16 cellular contexts compared by ENCODE assay signal in genomic region chr19:14168993-14169392, GRCh38. TPM values are rescaled to one million over a fixed set of nuclear protein-coding genes. Genes with fewer than 3 reads are reported as not detected.
DNase-seq lines count a peak whose midpoint lies in the region; ATAC-seq lines count a peak whose summit lies in the region.
"Had no signal": no experiment of that assay in that cellular context is flagged by ENCODE, and none has a peak within 500 bp of the region (broad histone marks: within the 10 kb centered on the region; RNA-seq: fewer than 3 reads in every experiment).

No MANE protein-coding gene starts in this region.

- H3K27me3 ChIP-seq in naive thymus-derived CD4-positive, alpha-beta T cell (ENCODE audit: control insufficient read depth in 2 of 2, insufficient read depth in 2 of 2, low read length in 2 of 2) = no peaks in the 10 kb centered on the region

- peaks cover 0 to 38% (median 0%) of the 10 kb centered on the region in 3 experiments for H3K36me3 ChIP-seq in naive thymus-derived CD4-positive, alpha-beta T cell (ENCODE audit: control insufficient read depth in 2 of 3, insufficient read depth in 3 of 3, low read length in 3 of 3)

- ATAC-seq in T-cell (replicated peaks in 1 of 4) (no peak), GM19023 (IDR thresholded peaks at IDR 0.05; ENCODE audit: unreplicated experiment) (no peak)
- ATAC-seq in naive thymus-derived CD4-positive, alpha-beta T cell = no peak
- ATAC-seq in stimulated activated effector memory CD8-positive, alpha-beta T cell treated with anti-CD3 and anti-CD28 coated beads, Interleukin-12 subunit alpha, Interleukin-12 subunit beta, amount 100 ng/mL, for 72 hours = no peak
- ATAC-seq: HCT116 had no signal

- intact Hi-C loops in naive thymus-derived CD4-positive, alpha-beta T cell (cut with micrococcal nuclease) = no loop called here

- no peaks in the 10 kb centered on the region for H3K9me3 Mint-ChIP-seq in activated naive CD4-positive, alpha-beta T cell treated with anti-CD3 and anti-CD28 coated beads, Interleukin-2, amount 50 U/mL, for 24 hours
- no peaks in the 10 kb centered on the region for H3K9me3 Mint-ChIP-seq in T-cell
- H3K9me3 Mint-ChIP-seq in naive thymus-derived CD4-positive, alpha-beta T cell = peaks cover 0 to 3% (median 0%) of the 10 kb centered on the region in 11 donors
- no peaks in the 10 kb centered on the region for H3K9me3 Mint-ChIP-seq in stimulated activated effector memory CD8-positive, alpha-beta T cell treated with anti-CD3 and anti-CD28 coated beads, Interleukin-12 subunit alpha, Interleukin-12 subunit beta, amount 100 ng/mL, for 72 hours
- H3K9me3 Mint-ChIP-seq: HFFc6 had no signal

- peaks cover 11 to 15% of the 10 kb centered on the region in 2 donors for H3K4me1 ChIP-seq in naive thymus-derived CD4-positive, alpha-beta T cell (ENCODE audit: control insufficient read depth in 2 of 2, insufficient read depth in 2 of 2, low read length in 2 of 2)
- H3K4me1 ChIP-seq: A549, Caco-2 had no signal

- POLR2A ChIA-PET in T-cell (lab: Charles Lee) = no interaction called here
- POLR2A ChIA-PET in naive thymus-derived CD4-positive, alpha-beta T cell (lab: Charles Lee) = interaction anchor here (1.7 to 2.1 kb wide), 2 partner anchors 13 to 32 kb away, joined by 4 to 11 read pairs; partner anchors contain the start of gene ASF1B

- peaks cover 26% of the 10 kb centered on the region for H3K4me1 Mint-ChIP-seq in activated naive CD4-positive, alpha-beta T cell treated with anti-CD3 and anti-CD28 coated beads, Interleukin-2, amount 50 U/mL, for 24 hours
- H3K4me1 Mint-ChIP-seq in T-cell = peaks cover 27 to 30% (median 27%) of the 10 kb centered on the region in 3 donors
- H3K4me1 Mint-ChIP-seq in naive thymus-derived CD4-positive, alpha-beta T cell = peaks cover 18 to 31% (median 26%) of the 10 kb centered on the region in 7 donors
- peaks cover 30% of the 10 kb centered on the region for H3K4me1 Mint-ChIP-seq in stimulated activated effector memory CD8-positive, alpha-beta T cell treated with anti-CD3 and anti-CD28 coated beads, Interleukin-12 subunit alpha, Interleukin-12 subunit beta, amount 100 ng/mL, for 72 hours

- H3K4me3 Mint-ChIP-seq in activated naive CD4-positive, alpha-beta T cell treated with anti-CD3 and anti-CD28 coated beads, Interleukin-2, amount 50 U/mL, for 24 hours = no peak overlapping the region
- H3K4me3 Mint-ChIP-seq in T-cell = peak overlapping the region in 1 of 3 donors; percentile 91
- H3K4me3 Mint-ChIP-seq in naive thymus-derived CD4-positive, alpha-beta T cell = peak overlapping the region in 2 of 10 donors; percentile 59 to 69
- H3K4me3 Mint-ChIP-seq in stimulated activated effector memory CD8-positive, alpha-beta T cell treated with anti-CD3 and anti-CD28 coated beads, Interleukin-12 subunit alpha, Interleukin-12 subunit beta, amount 100 ng/mL, for 72 hours = no peak overlapping the region
- H3K4me3 Mint-ChIP-seq: HFFc6 had no signal

- CTCF ChIA-PET in T-cell (lab: Charles Lee) = interaction anchor here in 1 of 2 donors (1.8 kb wide), 1 partner anchor 23 kb away, joined by 6 read pairs; no protein-coding TSS in a partner anchor
- CTCF ChIA-PET in naive thymus-derived CD4-positive, alpha-beta T cell (lab: Charles Lee) = interaction anchor here (0.5 to 1.5 kb wide), 7 partner anchors 12 to 179 kb away, joined by 3 to 5 read pairs (median 4); partner anchors contain the start of gene ASF1B

- no peak for DNase-seq in activated naive CD4-positive, alpha-beta T cell treated with Interleukin-2 at 50 U/mL for 16 hours
- DNase-seq in T-cell = no peak
- DNase-seq in naive thymus-derived CD4-positive, alpha-beta T cell = no peak
- DNase-seq in stimulated activated effector memory CD8-positive, alpha-beta T cell treated with anti-CD3 and anti-CD28 coated beads, Interleukin-12 subunit alpha, Interleukin-12 subunit beta, amount 100 ng/mL, for 72 hours (ENCODE audit: low spot score in 2 of 2) = no peak
- DNase-seq in NCI-H187 (lab: John Stamatoyannopoulos, UW) = no peak
- no peak for DNase-seq in AG08396 (ENCODE audit: low spot score)
- DNase-seq: C1 segment of cervical spinal cord; Caco-2; CD4-positive, CD25-positive, alpha-beta regulatory T cell; GM23248; HFFc6 had no signal

- no peak overlapping the region for H3K4me3 ChIP-seq in naive thymus-derived CD4-positive, alpha-beta T cell (ENCODE audit: low read length)
- H3K4me3 ChIP-seq: A549, GM23248 had no signal

- H3K9me3 ChIP-seq in naive thymus-derived CD4-positive, alpha-beta T cell (ENCODE audit: control insufficient read depth in 2 of 3, low read length in 3 of 3) = no peaks in the 10 kb centered on the region
- H3K9me3 ChIP-seq: A549, Caco-2 had no signal

- H3K36me3 Mint-ChIP-seq in activated naive CD4-positive, alpha-beta T cell treated with anti-CD3 and anti-CD28 coated beads, Interleukin-2, amount 50 U/mL, for 24 hours = peaks cover 20% of the 10 kb centered on the region
- peaks cover 17% of the 10 kb centered on the region for H3K36me3 Mint-ChIP-seq in T-cell
- peaks cover 11 to 24% (median 15%) of the 10 kb centered on the region in 5 donors for H3K36me3 Mint-ChIP-seq in naive thymus-derived CD4-positive, alpha-beta T cell
- peaks cover 20% of the 10 kb centered on the region for H3K36me3 Mint-ChIP-seq in stimulated activated effector memory CD8-positive, alpha-beta T cell treated with anti-CD3 and anti-CD28 coated beads, Interleukin-12 subunit alpha, Interleukin-12 subunit beta, amount 100 ng/mL, for 72 hours

- H3K27ac Mint-ChIP-seq in activated naive CD4-positive, alpha-beta T cell treated with anti-CD3 and anti-CD28 coated beads, Interleukin-2, amount 50 U/mL, for 24 hours = peak overlapping the region; percentile 32
- H3K27ac Mint-ChIP-seq in T-cell = peak overlapping the region; percentile 84 to 94
- H3K27ac Mint-ChIP-seq in naive thymus-derived CD4-positive, alpha-beta T cell = peak overlapping the region in 5 of 9 donors; percentile 21 to 97 (median 85)
- H3K27ac Mint-ChIP-seq in stimulated activated effector memory CD8-positive, alpha-beta T cell treated with anti-CD3 and anti-CD28 coated beads, Interleukin-12 subunit alpha, Interleukin-12 subunit beta, amount 100 ng/mL, for 72 hours = peak overlapping the region; percentile 87
- H3K27ac Mint-ChIP-seq: HFFc6 had no signal

- H3K27ac ChIP-seq in naive thymus-derived CD4-positive, alpha-beta T cell (ENCODE audit: low read depth, low read length) = no peak overlapping the region
- H3K27ac ChIP-seq: 22Rv1, A549, GM23248 had no signal

- no peaks in the 10 kb centered on the region for H3K27me3 Mint-ChIP-seq in activated naive CD4-positive, alpha-beta T cell treated with anti-CD3 and anti-CD28 coated beads, Interleukin-2, amount 50 U/mL, for 24 hours
- H3K27me3 Mint-ChIP-seq in T-cell = no peaks in the 10 kb centered on the region
- H3K27me3 Mint-ChIP-seq in naive thymus-derived CD4-positive, alpha-beta T cell = no peaks in the 10 kb centered on the region
- H3K27me3 Mint-ChIP-seq: CD4-positive, CD25-positive, alpha-beta regulatory T cell had no signal

RNA-seq across cellular contexts. Expression of gene ASF1B, which starts 32.6 kb away (rescaled TPM):
- total RNA-seq in T-cell = 1 to 10 TPM; 2.6 to 4.4 (median 3.3) TPM
- 10 to 100 TPM in 1 of 5 experiments, 1 to 10 TPM in 3, under 1 TPM in 1; 0.98 to 79.0 (median 2.1) TPM for total RNA-seq in naive thymus-derived CD4-positive, alpha-beta T cell
- polyA plus RNA-seq in naive thymus-derived CD4-positive, alpha-beta T cell = 1 to 10 TPM; 2.4 to 4.5 TPM

RNA-seq across cellular contexts. Expression of gene ADGRL1, which starts 37.0 kb away (rescaled TPM):
- total RNA-seq in T-cell = 10 to 100 TPM; 19.9 to 31.2 (median 28.0) TPM
- 10 to 100 TPM; 12.4 to 39.4 (median 37.8) TPM for total RNA-seq in naive thymus-derived CD4-positive, alpha-beta T cell
- polyA plus RNA-seq in naive thymus-derived CD4-positive, alpha-beta T cell = 1 to 10 TPM in 1 of 2 donors, under 1 TPM in 1; 0.72 to 3.0 TPM

RNA-seq across cellular contexts. Expression of gene PRKACA, which starts 51.4 kb away (rescaled TPM):
- total RNA-seq in T-cell = 10 to 100 TPM; 43.0 to 53.5 (median 48.9) TPM
- 100 to 1,000 TPM in 1 of 5 experiments, 10 to 100 TPM in 4; 41.3 to 101 (median 63.1) TPM for total RNA-seq in naive thymus-derived CD4-positive, alpha-beta T cell
- 1 to 10 TPM; 1.9 to 2.2 TPM for polyA plus RNA-seq in naive thymus-derived CD4-positive, alpha-beta T cell

Comparison
In these comparisons a context has a peak if more than half of its experiments do, and no peak if none do; other contexts are left out.
1. H3K27ac Mint-ChIP-seq: peak in every context shown above with its lines; median percentile 89 in T-cell; 87 in stimulated activated effector memory CD8-positive, alpha-beta T cell treated with anti-CD3 and anti-CD28 coated beads, Interleukin-12 subunit alpha, Interleukin-12 subunit beta, amount 100 ng/mL, for 72 hours; 85 in naive thymus-derived CD4-positive, alpha-beta T cell; 32 in activated naive CD4-positive, alpha-beta T cell treated with anti-CD3 and anti-CD28 coated beads, Interleukin-2, amount 50 U/mL, for 24 hours.